ENCODE assay signal across 1 cellular context in the genomic region with DNA sequence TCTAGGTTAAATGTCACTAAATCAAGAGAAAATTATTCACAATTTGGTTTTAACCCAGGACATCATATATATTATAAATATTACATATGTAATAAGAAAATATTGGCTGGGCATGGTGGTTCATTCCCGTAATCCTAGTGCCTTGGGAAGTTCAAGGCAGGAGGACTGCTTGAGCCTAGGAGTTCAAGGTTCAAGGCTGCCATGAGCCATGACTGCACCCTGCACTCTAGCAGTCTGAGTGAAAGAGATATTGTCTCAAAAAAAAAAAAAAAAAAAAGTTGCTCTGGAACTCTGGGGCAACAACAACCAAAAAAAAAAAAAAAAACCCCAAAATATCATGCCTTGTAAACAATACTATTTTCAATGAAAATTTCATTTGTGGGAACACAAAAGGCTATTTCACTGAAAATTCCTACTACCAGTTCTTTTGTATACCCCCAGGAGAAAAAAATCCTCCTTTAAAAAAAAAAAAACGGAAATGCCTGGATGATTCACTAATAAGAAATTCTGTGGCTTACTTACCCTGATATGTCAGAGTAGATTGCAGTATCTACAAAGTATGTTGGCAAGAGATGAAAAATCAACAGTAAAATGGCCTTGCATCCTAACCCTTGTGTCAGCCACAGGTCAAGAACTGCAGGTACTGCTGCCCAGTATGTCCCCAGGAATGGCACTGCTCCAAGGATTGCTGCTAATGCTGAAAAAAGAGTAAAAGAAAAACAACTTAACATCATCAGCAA.
TF ChIP-seq lines count a peak whose summit lies in the region.

No MANE protein-coding gene starts in this region.

TF ChIP-seq in SK-N-SH, 30 proteins besides CTCF, POLR2A, EP300 and RAD21 (continued from another document):
- TF ChIP-seq, protein P1, sequence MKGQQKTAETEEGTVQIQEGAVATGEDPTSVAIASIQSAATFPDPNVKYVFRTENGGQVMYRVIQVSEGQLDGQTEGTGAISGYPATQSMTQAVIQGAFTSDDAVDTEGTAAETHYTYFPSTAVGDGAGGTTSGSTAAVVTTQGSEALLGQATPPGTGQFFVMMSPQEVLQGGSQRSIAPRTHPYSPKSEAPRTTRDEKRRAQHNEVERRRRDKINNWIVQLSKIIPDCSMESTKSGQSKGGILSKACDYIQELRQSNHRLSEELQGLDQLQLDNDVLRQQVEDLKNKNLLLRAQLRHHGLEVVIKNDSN (IDR thresholded peaks at IDR 0.05; ENCODE audit: borderline replicate concordance, low read depth) = no peak
- TF ChIP-seq GATA2 (CRISPR knock-in tag; IDR thresholded peaks at IDR 0.05) (no peak), CHD2 (IDR thresholded peaks at IDR 0.05; ENCODE audit: low read length, partially characterized antibody) (no peak), RXRA (IDR thresholded peaks at IDR 0.05; ENCODE audit: borderline replicate concordance, low read depth) (peak; percentile 99), GABPA (IDR thresholded peaks at IDR 0.05; ENCODE audit: low read depth) (peak; percentile 40; the same call in 1 of the 2 replicates), MEF2A (IDR thresholded peaks at IDR 0.05; ENCODE audit: borderline replicate concordance, low read depth) (peak; percentile 50), FOXM1 (IDR thresholded peaks at IDR 0.05; ENCODE audit: low read depth) (0 out of 2 replicates have a peak, but pooled peaks have one; percentile 39), EZH2phosphoT487 (IDR thresholded peaks at IDR 0.05; ENCODE audit: borderline replicate concordance, low read depth) (no peak), SIN3A (IDR thresholded peaks at IDR 0.05; ENCODE audit: borderline replicate concordance, low read depth, low read length) (peak; percentile 17; the same call in 1 of the 2 replicates)
- TF ChIP-seq, protein P2, sequence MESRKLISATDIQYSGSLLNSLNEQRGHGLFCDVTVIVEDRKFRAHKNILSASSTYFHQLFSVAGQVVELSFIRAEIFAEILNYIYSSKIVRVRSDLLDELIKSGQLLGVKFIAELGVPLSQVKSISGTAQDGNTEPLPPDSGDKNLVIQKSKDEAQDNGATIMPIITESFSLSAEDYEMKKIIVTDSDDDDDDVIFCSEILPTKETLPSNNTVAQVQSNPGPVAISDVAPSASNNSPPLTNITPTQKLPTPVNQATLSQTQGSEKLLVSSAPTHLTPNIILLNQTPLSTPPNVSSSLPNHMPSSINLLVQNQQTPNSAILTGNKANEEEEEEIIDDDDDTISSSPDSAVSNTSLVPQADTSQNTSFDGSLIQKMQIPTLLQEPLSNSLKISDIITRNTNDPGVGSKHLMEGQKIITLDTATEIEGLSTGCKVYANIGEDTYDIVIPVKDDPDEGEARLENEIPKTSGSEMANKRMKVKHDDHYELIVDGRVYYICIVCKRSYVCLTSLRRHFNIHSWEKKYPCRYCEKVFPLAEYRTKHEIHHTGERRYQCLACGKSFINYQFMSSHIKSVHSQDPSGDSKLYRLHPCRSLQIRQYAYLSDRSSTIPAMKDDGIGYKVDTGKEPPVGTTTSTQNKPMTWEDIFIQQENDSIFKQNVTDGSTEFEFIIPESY (IDR thresholded peaks at IDR 0.05; ENCODE audit: borderline replicate concordance, low read depth) = peak; percentile 80; the same call in 1 of the 2 replicates
- TF ChIP-seq, protein P3, sequence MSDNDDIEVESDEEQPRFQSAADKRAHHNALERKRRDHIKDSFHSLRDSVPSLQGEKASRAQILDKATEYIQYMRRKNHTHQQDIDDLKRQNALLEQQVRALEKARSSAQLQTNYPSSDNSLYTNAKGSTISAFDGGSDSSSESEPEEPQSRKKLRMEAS (IDR thresholded peaks at IDR 0.05; ENCODE audit: low read depth) = peak; percentile 48; the same call in 1 of the 2 replicates
- TF ChIP-seq, protein P4, sequence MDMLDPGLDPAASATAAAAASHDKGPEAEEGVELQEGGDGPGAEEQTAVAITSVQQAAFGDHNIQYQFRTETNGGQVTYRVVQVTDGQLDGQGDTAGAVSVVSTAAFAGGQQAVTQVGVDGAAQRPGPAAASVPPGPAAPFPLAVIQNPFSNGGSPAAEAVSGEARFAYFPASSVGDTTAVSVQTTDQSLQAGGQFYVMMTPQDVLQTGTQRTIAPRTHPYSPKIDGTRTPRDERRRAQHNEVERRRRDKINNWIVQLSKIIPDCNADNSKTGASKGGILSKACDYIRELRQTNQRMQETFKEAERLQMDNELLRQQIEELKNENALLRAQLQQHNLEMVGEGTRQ (IDR thresholded peaks at IDR 0.05; ENCODE audit: borderline replicate concordance, low read depth, low read length) = no peak
